ENCODE assay signal across 29 cellular contexts in genomic region chr2:124035001-124035400, GRCh38. TPM values are rescaled to one million over a fixed set of nuclear protein-coding genes. Genes with fewer than 3 reads are reported as not detected.
"Had no signal": no experiment of that assay in that cellular context is flagged by ENCODE, and none has a peak within 500 bp of the region (broad histone marks: within the 10 kb centered on the region; RNA-seq: fewer than 3 reads in every experiment).

No MANE protein-coding gene starts in this region.

- H3K9me3 ChIP-seq: gastroesophageal sphincter, heart left ventricle, pancreas, stomach, testis, tibial artery, upper lobe of left lung, uterus had no signal

- H3K4me1 ChIP-seq: gastroesophageal sphincter, heart left ventricle, pancreas, stomach, testis, tibial artery, upper lobe of left lung, uterus had no signal

- DNase-seq: cortex of kidney; effector memory CD8-positive, alpha-beta T cell; foreskin fibroblast; heart left ventricle; kidney; natural killer cell; occipital lobe; pancreas; stimulated activated CD4-positive, alpha-beta T cell treated with anti-CD3 and anti-CD28 coated beads, Interleukin-12 subunit alpha, Interleukin-12 subunit beta, amount 100 ng/mL, for 4 hours; stimulated activated CD4-positive, alpha-beta T cell treated with anti-CD3 and anti-CD28 coated beads, Interleukin-1b, Interleukin-23, amount 100 ng/mL, for 48 hours; stimulated activated CD4-positive, alpha-beta T cell treated with anti-CD3 and anti-CD28 coated beads, Interleukin-4, amount 100 ng/mL, for 1 hour; stimulated activated CD8-positive, alpha-beta memory T cell treated with anti-CD3 and anti-CD28 coated beads, Interleukin-4, amount 100 ng/mL, for 48 hours; stimulated activated naive CD4-positive, alpha-beta T cell; stomach; testis; tibial artery; upper lobe of left lung; uterus had no signal

- H3K4me3 ChIP-seq: gastroesophageal sphincter, heart left ventricle, hepatocyte, lung, pancreas, smooth muscle cell, stomach, testis, tibial artery, upper lobe of left lung, uterus had no signal

- H3K27me3 ChIP-seq: gastroesophageal sphincter, heart left ventricle, hepatocyte, pancreas, stomach, testis, tibial artery, upper lobe of left lung, uterus had no signal

- ATAC-seq: effector memory CD8-positive, alpha-beta T cell; gastroesophageal sphincter; heart left ventricle; left lobe of liver; natural killer cell; sciatic nerve had no signal

- H3K36me3 ChIP-seq: gastroesophageal sphincter, heart left ventricle, pancreas, stomach, tibial artery, upper lobe of left lung, uterus had no signal

- H3K27ac ChIP-seq: gastroesophageal sphincter, heart left ventricle, pancreas, stomach, testis, tibial artery, upper lobe of left lung, uterus had no signal

RNA-seq across cellular contexts. Expression of gene CNTNAP5, which starts 9.9 kb away (rescaled TPM):
- total RNA-seq: dermis microvascular lymphatic vessel endothelial cell, heart left ventricle, hepatocyte, left lobe of liver, liver, mononuclear cell, natural killer cell, sciatic nerve, smooth muscle cell, subcutaneous adipose tissue, upper lobe of left lung had no signal
- polyA plus RNA-seq: esophagus, heart left ventricle, liver, lung, smooth muscle cell, stomach had no signal
